8 cellular contexts compared by ENCODE assay signal in the genomic region with DNA sequence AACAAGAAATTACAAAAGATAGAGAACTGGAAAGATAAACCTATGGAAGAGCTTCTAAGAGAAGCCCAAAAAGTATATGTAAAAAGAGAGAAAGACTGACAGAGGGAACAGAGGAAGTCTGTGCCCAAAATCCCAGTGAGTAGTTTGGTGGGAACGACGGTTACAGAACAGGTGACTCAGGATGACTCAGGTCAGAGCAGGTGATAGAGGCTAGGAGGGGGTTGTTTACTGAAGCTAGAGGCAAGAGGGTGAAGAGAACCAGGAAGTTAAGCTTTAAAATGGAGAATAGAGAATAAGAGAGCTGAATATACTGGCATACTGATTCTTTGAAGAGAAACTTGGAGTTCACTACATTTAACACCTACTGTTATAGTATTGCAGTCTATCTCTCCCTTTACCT.
DNase-seq lines count a peak whose midpoint lies in the region; ATAC-seq, FAIRE-seq and TF ChIP-seq lines count a peak whose summit lies in the region.
"Not testable (repeated sequence)": the region's sequence is repeated elsewhere in the genome, so short reads cannot be mapped to it uniquely, and the experiment has no call there.

No MANE protein-coding gene starts in this region.

- not testable (repeated sequence) for H3K79me2 ChIP-seq in GM23338 (replicated peaks; ENCODE audit: insufficient read depth); Loucy (ENCODE audit: insufficient read depth, low read length)

- H3K27ac Mint-ChIP-seq in GM23338, result peak overlapping the region; percentile 66; the same call in 1 of the 2 replicates

- H3K4me2 ChIP-seq in GM23338, result peak overlapping the region; percentile 5; the same call in 1 of the 2 replicates
- H3K4me2 ChIP-seq in Loucy (ENCODE audit: low read depth, low read length, poor library complexity, severe bottlenecking), result peak overlapping the region; percentile 43

- 15 to 19% methylated on average over 2 of the region's 2 CpGs for WGBS in body of pancreas, 2 donors
- 54% methylated on average over 2 of the region's 2 CpGs for WGBS in right cardiac atrium
- WGBS in pancreas, 2 donors, result 25 to 40% methylated on average over 2 of the region's 2 CpGs

- H3K4me1 ChIP-seq in GM23338 (ENCODE audit: insufficient read depth), result peaks cover 16% of the 10 kb centered on the region
- peaks cover 31% of the 10 kb centered on the region for H3K4me1 ChIP-seq in Loucy (ENCODE audit: insufficient read depth, low read length, poor library complexity, severe bottlenecking)
- peaks cover 21% of the 10 kb centered on the region for H3K4me1 ChIP-seq in body of pancreas
- H3K4me1 ChIP-seq in right cardiac atrium (ENCODE audit: control insufficient read depth, insufficient read depth, low read length); pancreas: not testable (repeated sequence)

- H4K20me1 ChIP-seq in GM23338 (replicated peaks; ENCODE audit: insufficient read depth); Loucy (ENCODE audit: insufficient read depth, low read length, poor library complexity, severe bottlenecking): not testable (repeated sequence)

- H3K27me3 Mint-ChIP-seq in GM23338 (ENCODE audit: insufficient read depth, low read depth, poor library complexity), result not testable (repeated sequence)

- TF ChIP-seq CTCF in GM23338 (conservative IDR thresholded peaks at IDR 0.05; ENCODE audit: low read depth in 2 of 2); Loucy (conservative IDR thresholded peaks at IDR 0.05; ENCODE audit: low read length); body of pancreas (IDR thresholded peaks at IDR 0.05); pancreas (IDR thresholded peaks at IDR 0.05): not testable (repeated sequence)

- not testable (repeated sequence) for H2AFZ ChIP-seq in GM23338; Loucy (ENCODE audit: low read length)

- DNase-seq in A172 (ENCODE audit: low spot score) (peak; percentile 63), GM23338 (ENCODE audit: low spot score) (peak; percentile 52), NCI-H510A treated with DMSO at 0.1 percent for 48 hours (lab: John Stamatoyannopoulos, UW) (peak; percentile 81), RPMI8226 (peak; percentile 64), body of pancreas (peak; percentile 36 to 65 (median 50)), pancreas (peak in 3 of 6 donors; percentile 30 to 55 (median 43))
- not testable (repeated sequence) for DNase-seq in right cardiac atrium

- H3K36me3 Mint-ChIP-seq in GM23338 (ENCODE audit: low read depth), result not testable (repeated sequence)

- H3F3A ChIP-seq in GM23338 (replicated peaks; ENCODE audit: low read depth); Loucy (ENCODE audit: low read depth): not testable (repeated sequence)

- H3K9me3 Mint-ChIP-seq in GM23338, result not testable (repeated sequence)

- peaks cover 26% of the 10 kb centered on the region for H3K4me1 Mint-ChIP-seq in GM23338

- not testable (repeated sequence) for FAIRE-seq in pancreas (lab: Jason Lieb, UNC)

- not testable (repeated sequence) for H3K27ac ChIP-seq in GM23338 (ENCODE audit: low read depth)
- H3K27ac ChIP-seq in body of pancreas (peak overlapping the region in 2 of 4 donors; percentile 37 to 71), right cardiac atrium (ENCODE audit: low read length) (peak overlapping the region; percentile 13), pancreas (peak overlapping the region in 2 of 4 donors; percentile 48 to 49)

- ATAC-seq in GM23338 (peak; percentile 42; the same call in 2 of the 3 replicates), body of pancreas (peak; percentile 81), pancreas (peak; percentile 78 to 89 (median 85))
- not testable (repeated sequence) for ATAC-seq in right cardiac atrium

- not testable (repeated sequence) for TF ChIP-seq POLR2A in body of pancreas (IDR thresholded peaks at IDR 0.05)

- H3K9ac ChIP-seq in Loucy (ENCODE audit: low read depth, low read length, poor library complexity, severe bottlenecking), result not testable (repeated sequence)

- H3K4me3 Mint-ChIP-seq in GM23338, result not testable (repeated sequence)

- not testable (repeated sequence) for H3K9me2 ChIP-seq in GM23338 (ENCODE audit: insufficient read depth); Loucy (replicated peaks; ENCODE audit: low read depth, low read length)

- intact Hi-C loops in body of pancreas (cut with DNase I); right cardiac atrium (cut with DNase I); pancreas (cut with DNase I): not testable (repeated sequence)

- H3K9me3 ChIP-seq in Loucy (ENCODE audit: insufficient read depth, low read depth, low read length); body of pancreas; right cardiac atrium (ENCODE audit: control insufficient read depth, low read length); pancreas: not testable (repeated sequence)

- H3K27me3 ChIP-seq in GM23338 (ENCODE audit: insufficient read depth); Loucy (ENCODE audit: insufficient read depth, low read length, poor library complexity, severe bottlenecking); body of pancreas; right cardiac atrium (ENCODE audit: control insufficient read depth, insufficient read depth); pancreas: not testable (repeated sequence)

- H3K36me3 ChIP-seq in GM23338 (ENCODE audit: insufficient read depth); Loucy (ENCODE audit: insufficient read depth, low read length); body of pancreas (replicated peaks in 1 of 2; ENCODE audit: insufficient read depth in 1 of 2, low read depth in 2 of 2); pancreas: not testable (repeated sequence)

- not testable (repeated sequence) for H3K4me3 ChIP-seq in GM23338; Loucy (ENCODE audit: low read length, poor library complexity, severe bottlenecking); body of pancreas; right cardiac atrium (ENCODE audit: low read length); pancreas
